In the genomic region with DNA sequence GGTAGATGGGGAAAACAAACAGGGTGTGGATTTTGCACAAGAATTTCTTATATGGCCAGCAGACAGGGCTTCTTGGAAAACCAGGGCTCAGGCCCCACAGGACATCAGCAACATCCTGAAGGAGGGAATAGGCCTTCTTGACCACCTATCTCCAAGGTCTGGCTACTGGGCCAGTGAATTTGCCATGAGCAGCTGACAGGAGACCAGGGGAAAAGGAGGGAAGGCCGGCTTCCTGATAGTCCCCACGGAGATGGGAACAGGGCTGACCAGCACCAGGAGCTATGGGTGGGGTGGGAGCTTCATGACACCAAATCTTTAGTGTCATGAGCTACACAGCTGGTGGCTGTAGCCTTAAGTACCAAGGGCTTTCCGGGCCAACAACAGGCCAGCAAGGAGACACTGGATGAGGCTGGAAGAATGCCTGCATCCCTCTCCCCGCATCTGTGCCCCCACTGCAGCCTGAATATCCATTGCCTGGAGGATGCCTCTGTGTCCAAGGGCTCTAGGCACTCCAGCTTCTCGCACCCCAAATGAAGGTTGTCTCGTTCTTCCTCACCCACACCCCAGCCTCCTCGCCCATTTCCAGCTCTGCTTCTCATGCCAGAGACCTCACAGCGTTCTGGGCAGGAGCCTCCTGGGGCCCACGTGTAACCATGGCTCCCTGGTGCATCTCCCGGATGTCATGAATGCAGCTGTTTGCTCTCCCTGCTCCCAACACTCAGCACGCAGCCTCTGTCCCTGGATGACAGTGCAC, we compare ENCODE assay signal across 17 cellular contexts.
A peak's percentile ranks its signal among the peaks of the same experiment; 100 is the strongest.
DNase-seq lines count a peak whose midpoint lies in the region; ATAC-seq, FAIRE-seq and TF ChIP-seq lines count a peak whose summit lies in the region.
"Had no signal": no experiment of that assay in that cellular context is flagged by ENCODE, and none has a peak within 500 bp of the region (broad histone marks: within the 10 kb centered on the region; RNA-seq: fewer than 3 reads in every experiment).

No MANE protein-coding gene starts in this region.

- H3K9me1 ChIP-seq in IMR-90 (ENCODE audit: insufficient read depth, low read length) = 0 out of 2 replicates have a peak, but pooled peaks cover 2% of the 10 kb centered on the region

- in situ Hi-C loops in IMR-90 (cut with MboI; ENCODE audit: low sequenced_read_pairs) = no loop called here

- no peaks in the 10 kb centered on the region for H3K36me3 Mint-ChIP-seq in activated T-helper 2 cell treated with anti-CD3 and anti-CD28 coated beads, Interferon-gamma antibody, Interleukin-2, Interleukin-4, amounts not matched to agents 10 μg/mL and 5 μg/mL and 100 μg/mL, durations not matched to agents 14 hours and 24 hours and 36 hours (ENCODE audit: low read depth)

- no peak overlapping the region for H3K9ac ChIP-seq in IMR-90 (ENCODE audit: low read depth, low read length)
- no peak overlapping the region for H3K9ac ChIP-seq in kidney (ENCODE audit: low read length in 2 of 2)
- H3K9ac ChIP-seq: GM23248 had no signal

- H3K79me1 ChIP-seq in IMR-90 (ENCODE audit: low read depth in 1 of 2, low read length in 2 of 2) = no peaks in the 10 kb centered on the region

- H3K4me3 ChIP-seq in IMR-90 (ENCODE audit: insufficient read depth, low read depth, low read length) (no peak overlapping the region), kidney (ENCODE audit: low read length in 2 of 2) (no peak overlapping the region), spleen (no peak overlapping the region)
- H3K4me3 ChIP-seq: GM23248, MG63, PC-9 had no signal

- CTCF ChIA-PET in IMR-90 (lab: Yijun Ruan, JAX) = interaction anchor here (0.7 to 1.5 kb wide), 5 partner anchors 97 to 165 kb away, joined by 3 to 4 read pairs (median 3); no protein-coding TSS in a partner anchor

- H2BK20ac ChIP-seq in IMR-90 (ENCODE audit: low read depth, low read length) = no peak overlapping the region

- TF ChIP-seq POLR2A in IMR-90 (IDR thresholded peaks at IDR 0.05; ENCODE audit: low read depth, low read length) (no peak), spleen (IDR thresholded peaks at IDR 0.05) (no peak)

- ATAC-seq in IMR-90 (ENCODE audit: low read depth) (no peak), HG03025 (IDR thresholded peaks at IDR 0.05; ENCODE audit: low FRiP score, unreplicated experiment) (no peak)

- peaks cover 3% of the 10 kb centered on the region; the same call in 1 of the 2 replicates for H3K36me3 ChIP-seq in IMR-90 (ENCODE audit: control insufficient read depth, insufficient read depth, low read length)
- H3K36me3 ChIP-seq in kidney (ENCODE audit: control insufficient read depth in 1 of 2, insufficient read depth in 2 of 2, low read length in 2 of 2) = no peaks in the 10 kb centered on the region
- peaks cover 0 to 79% (median 7%) of the 10 kb centered on the region in 6 donors for H3K36me3 ChIP-seq in spleen
- H3K36me3 ChIP-seq: MG63 had no signal

- WGBS in IMR-90 (ENCODE audit: extremely low coverage in 2 of 2, insufficient read length in 1 of 2), 2 experiments = 100% methylated on average over 2 of the region's 11 CpGs; no CpG with 5 or more reads in 1 of the 2 experiments
- 75 to 90% (median 82%) methylated on average over 11 of the region's 11 CpGs for WGBS in spleen, 5 donors

- H3K4me1 ChIP-seq in IMR-90 (ENCODE audit: control insufficient read depth, insufficient read depth, low read length) = no peaks in the 10 kb centered on the region
- H3K4me1 ChIP-seq in kidney (ENCODE audit: control insufficient read depth in 1 of 2, insufficient read depth in 1 of 2, low read depth in 1 of 2, low read length in 2 of 2) = peaks cover 0 to 10% of the 10 kb centered on the region in 2 donors
- H3K4me1 ChIP-seq in spleen = peaks cover 0 to 7% (median 0%) of the 10 kb centered on the region in 6 donors

- H4K8ac ChIP-seq in IMR-90 (ENCODE audit: low read depth in 2 of 2, low read length in 2 of 2) = no peak overlapping the region

- no peak overlapping the region for H3K4me3 Mint-ChIP-seq in activated T-helper 2 cell treated with anti-CD3 and anti-CD28 coated beads, Interferon-gamma antibody, Interleukin-2, Interleukin-4, amounts not matched to agents 10 μg/mL and 5 μg/mL and 100 μg/mL, durations not matched to agents 14 hours and 24 hours and 36 hours (ENCODE audit: low read depth)
- H3K4me3 Mint-ChIP-seq: B cell; CD8-positive, alpha-beta T cell had no signal

- TF ChIP-seq CTCF in IMR-90 (conservative IDR thresholded peaks at IDR 0.05; ENCODE audit: low read depth, low read length) (no peak), kidney (IDR thresholded peaks at IDR 0.05; ENCODE audit: borderline replicate concordance, extremely low read depth, insufficient read depth) (no peak), spleen (IDR thresholded peaks at IDR 0.05 in 8 of 11, conservative IDR thresholded peaks at IDR 0.05 in 3 of 11) (no peak)

- H3K56ac ChIP-seq in IMR-90 (ENCODE audit: extremely low read depth, insufficient read depth, low read length) = no peak overlapping the region

- no peaks in the 10 kb centered on the region; the same call in 1 of the 2 replicates for H4K20me1 ChIP-seq in IMR-90 (ENCODE audit: insufficient read depth, low read length)

- H2AK9ac ChIP-seq in IMR-90 (replicated peaks; ENCODE audit: low read depth, low read length, poor library complexity) = peak overlapping the region; percentile 44

- no TSS peak for BruUV-seq in IMR-90 (replicated peaks; lab: Mats Ljungman, UMichigan)

- no peak overlapping the region for H2AFZ ChIP-seq in IMR-90 (replicated peaks; ENCODE audit: low read length, poor library complexity)
- H2AFZ ChIP-seq: GM23248, PC-9 had no signal

- H3K4me1 Mint-ChIP-seq in activated T-helper 2 cell treated with anti-CD3 and anti-CD28 coated beads, Interferon-gamma antibody, Interleukin-2, Interleukin-4, amounts not matched to agents 10 μg/mL and 5 μg/mL and 100 μg/mL, durations not matched to agents 14 hours and 24 hours and 36 hours (ENCODE audit: low read depth) = no peaks in the 10 kb centered on the region
- H3K4me1 Mint-ChIP-seq: B cell had no signal

- H3K14ac ChIP-seq in IMR-90 (replicated peaks; ENCODE audit: low read depth, low read length) = no peak overlapping the region

- H3K27me3 Mint-ChIP-seq in activated T-helper 2 cell treated with anti-CD3 and anti-CD28 coated beads, Interferon-gamma antibody, Interleukin-2, Interleukin-4, amounts not matched to agents 10 μg/mL and 5 μg/mL and 100 μg/mL, durations not matched to agents 14 hours and 24 hours and 36 hours (ENCODE audit: low read depth) = no peaks in the 10 kb centered on the region
- H3K27me3 Mint-ChIP-seq: B cell had no signal

- no peak overlapping the region for H3K27ac Mint-ChIP-seq in activated T-helper 2 cell treated with anti-CD3 and anti-CD28 coated beads, Interferon-gamma antibody, Interleukin-2, Interleukin-4, amounts not matched to agents 10 μg/mL and 5 μg/mL and 100 μg/mL, durations not matched to agents 14 hours and 24 hours and 36 hours
- H3K27ac Mint-ChIP-seq: B cell; CD8-positive, alpha-beta T cell had no signal

- H2BK5ac ChIP-seq in IMR-90 (ENCODE audit: low read depth, low read length, poor library complexity, severe bottlenecking) = no peak overlapping the region

- H3K18ac ChIP-seq in IMR-90 (ENCODE audit: low read depth, low read length) = no peak overlapping the region

- H3K27ac ChIP-seq in IMR-90 (ENCODE audit: insufficient read depth, low read length) (no peak overlapping the region), kidney (ENCODE audit: low read depth in 2 of 2, low read length in 2 of 2) (no peak overlapping the region), spleen (no peak overlapping the region)
- H3K27ac ChIP-seq: GM23248, PC-9 had no signal

- no peak overlapping the region for H3K4me2 ChIP-seq in IMR-90 (ENCODE audit: low read depth, low read length)
- H3K4me2 ChIP-seq: PC-9 had no signal

- H2BK15ac ChIP-seq in IMR-90 (ENCODE audit: low read depth, low read length) = no peak overlapping the region

- no peak for FAIRE-seq in kidney (lab: Jason Lieb, UNC)

- DNase-seq in D341Med (ENCODE audit: low spot score) = peak; percentile 26
- DNase-seq in IMR-90 = no peak
- DNase-seq in kidney = peak; percentile 46
- peak; percentile 59 for DNase-seq in spleen
- no peak for DNase-seq in stimulated activated CD4-positive, alpha-beta T cell treated with anti-CD3 and anti-CD28 coated beads, Interleukin-12 subunit alpha, Interleukin-12 subunit beta, amount 100 ng/mL, for 4 hours
- no peak for DNase-seq in activated T-helper 2 cell treated with anti-CD3 and anti-CD28 coated beads, Interferon-gamma antibody, Interleukin-2, Interleukin-4, amounts not matched to agents 10 μg/mL and 5 μg/mL and 100 μg/mL, durations not matched to agents 14 hours and 24 hours and 36 hours (ENCODE audit: low spot score)
- DNase-seq: GF-D8, MG63, NCI-H187 treated with DMSO at 0.1 percent for 48 hours, NCI-H2171, NCI-H446 treated with DMSO at 0.1 percent for 48 hours, NCI-H748 treated with DMSO at 0.1 percent for 48 hours had no signal

- H2AK5ac ChIP-seq in IMR-90 (ENCODE audit: low read depth, low read length) = no peak overlapping the region

- no peak overlapping the region for H3K23ac ChIP-seq in IMR-90 (ENCODE audit: low read depth, low read length)

- no peaks in the 10 kb centered on the region for H3K27me3 ChIP-seq in IMR-90 (ENCODE audit: control insufficient read depth, insufficient read depth, low read length)
- no peaks in the 10 kb centered on the region for H3K27me3 ChIP-seq in spleen (replicated peaks in 1 of 7)
- H3K27me3 ChIP-seq: MG63 had no signal

- intact Hi-C loops in IMR-90 (cut with micrococcal nuclease) (loop anchor here (5.0 kb wide), 1 partner anchor 185 kb away; no protein-coding TSS in a partner anchor), kidney (cut with DNase I) (loop anchor here (10.0 kb wide), 1 partner anchor 173 kb away; no protein-coding TSS in a partner anchor), spleen (cut with DNase I; ENCODE audit: low total_unique reads) (loop anchor here (5.0 kb wide), 2 partner anchors 165 to 185 kb away; no protein-coding TSS in a partner anchor)
- intact Hi-C loops in activated T-helper 2 cell treated with anti-CD3 and anti-CD28 coated beads, Interferon-gamma antibody, Interleukin-2, Interleukin-4, amounts not matched to agents 10 μg/mL and 5 μg/mL and 100 μg/mL, durations not matched to agents 14 hours and 24 hours and 36 hours (cut with micrococcal nuclease) = loop anchor here (2.0 to 5.0 kb wide), 2 partner anchors 80 to 171 kb away; partner anchors contain the start of gene SFXN5

- dilution Hi-C loops in IMR-90 (cut with HindIII; ENCODE audit: low sequenced_read_pairs, unreplicated experiment) = no loop called here

- no peak overlapping the region for H3K4ac ChIP-seq in IMR-90 (ENCODE audit: low read depth, low read length)

- no peaks in the 10 kb centered on the region for H3K9me3 ChIP-seq in IMR-90 (ENCODE audit: control insufficient read depth, insufficient read depth, low read length)
- no peaks in the 10 kb centered on the region for H3K9me3 ChIP-seq in kidney (ENCODE audit: control insufficient read depth in 1 of 2, low read length in 2 of 2)
- no peaks in the 10 kb centered on the region for H3K9me3 ChIP-seq in spleen
- H3K9me3 ChIP-seq: MG63 had no signal

- H4K91ac ChIP-seq in IMR-90 (ENCODE audit: insufficient read depth, low read depth, low read length) = no peak overlapping the region

- POLR2A ChIA-PET in IMR-90 (lab: Charles Lee; ENCODE audit: unreplicated experiment) = no interaction called here

- no peak for TF ChIP-seq RAD21 in IMR-90 (IDR thresholded peaks at IDR 0.05; ENCODE audit: low read length)

- H3K9me3 Mint-ChIP-seq in activated T-helper 2 cell treated with anti-CD3 and anti-CD28 coated beads, Interferon-gamma antibody, Interleukin-2, Interleukin-4, amounts not matched to agents 10 μg/mL and 5 μg/mL and 100 μg/mL, durations not matched to agents 14 hours and 24 hours and 36 hours = no peaks in the 10 kb centered on the region
- H3K9me3 Mint-ChIP-seq: CD8-positive, alpha-beta T cell had no signal

- no peak overlapping the region for H2BK120ac ChIP-seq in IMR-90 (ENCODE audit: low read depth, low read length)

- H4K5ac ChIP-seq in IMR-90 (ENCODE audit: low read depth, low read length) = no peak overlapping the region

Comparison
In these comparisons a context has a peak if more than half of its experiments do, and no peak if none do; other contexts are left out.
1. DNase-seq: peak in D341Med (single experiment), kidney (single experiment) and spleen (single experiment); none in IMR-90 (single experiment), stimulated activated CD4-positive, alpha-beta T cell treated with anti-CD3 and anti-CD28 coated beads, Interleukin-12 subunit alpha, Interleukin-12 subunit beta, amount 100 ng/mL, for 4 hours (single experiment) and activated T-helper 2 cell treated with anti-CD3 and anti-CD28 coated beads, Interferon-gamma antibody, Interleukin-2, Interleukin-4, amounts not matched to agents 10 μg/mL and 5 μg/mL and 100 μg/mL, durations not matched to agents 14 hours and 24 hours and 36 hours (single experiment).